8 cellular contexts compared by ENCODE assay signal in genomic region chr11:36149538-36150242, GRCh38.
DNase-seq lines count a peak whose midpoint lies in the region; ATAC-seq and TF ChIP-seq lines count a peak whose summit lies in the region.

No MANE protein-coding gene starts in this region.

- H3K36me3 ChIP-seq in BLaER1 treated with 17β-estradiol and CSF1 and Interleukin-3, amounts not matched to agents 10 nM and 100 nM, result peaks cover 0 to 38% (median 20%) of the 10 kb centered on the region in 11 experiments; a peak in 13 of 22 replicates

- peak overlapping the region; percentile 12 to 97 (median 53); a peak in 20 of 22 replicates for H3K4me2 ChIP-seq in BLaER1 treated with 17β-estradiol and CSF1 and Interleukin-3, amounts not matched to agents 10 nM and 100 nM

- H3K4me3 ChIP-seq in BLaER1 treated with 17β-estradiol and CSF1 and Interleukin-3, amounts not matched to agents 10 nM and 100 nM, result no peak overlapping the region

- H3K27me3 ChIP-seq in BLaER1 treated with 17β-estradiol and CSF1 and Interleukin-3, amounts not matched to agents 10 nM and 100 nM, result no peaks in the 10 kb centered on the region
- no peaks in the 10 kb centered on the region for H3K27me3 ChIP-seq in foreskin keratinocyte

- no peak for TF ChIP-seq POLR2A in GM18505 (IDR thresholded peaks at IDR 0.05; ENCODE audit: borderline replicate concordance, extremely low read depth, insufficient read depth, insufficient read length)

- peaks cover 11 to 66% (median 19%) of the 10 kb centered on the region in 10 experiments for H3K4me1 ChIP-seq in BLaER1 treated with 17β-estradiol and CSF1 and Interleukin-3, amounts not matched to agents 10 nM and 100 nM
- H3K4me1 ChIP-seq in foreskin keratinocyte, result peaks cover 17% of the 10 kb centered on the region

- peak overlapping the region in 3 of 11 experiments; percentile 16 to 73 (median 62); a peak in 6 of 22 replicates for H3K9ac ChIP-seq in BLaER1 treated with 17β-estradiol and CSF1 and Interleukin-3, amounts not matched to agents 10 nM and 100 nM

- H4K20me1 ChIP-seq in BLaER1 treated with 17β-estradiol and CSF1 and Interleukin-3, amounts not matched to agents 10 nM and 100 nM, result peaks cover 0 to 1% (median 0%) of the 10 kb centered on the region in 11 experiments; a peak in 3 of 22 replicates

- TF ChIP-seq CTCF in foreskin keratinocyte (conservative IDR thresholded peaks at IDR 0.05), result peak; percentile 98

- DNase-seq in NCI-H2029 treated with DMSO at 0.1 percent for 48 hours (lab: John Stamatoyannopoulos, UW), result peak; percentile 18
- DNase-seq in activated CD8-positive, alpha-beta memory T cell treated with anti-CD3 and anti-CD28 coated beads for 48 hours (ENCODE audit: low read depth in 2 of 3, low spot score in 2 of 3), result peak; percentile 5 to 17 (median 5)
- DNase-seq in foreskin keratinocyte, result peak; percentile 100
- DNase-seq in renal cortical epithelial cell (ENCODE audit: low read depth), result peak; percentile 99
- no peak for DNase-seq in DMS153 (lab: John Stamatoyannopoulos, UW)

- peak overlapping the region; percentile 47 to 87 (median 65); a peak in 21 of 22 replicates for H3K27ac ChIP-seq in BLaER1 treated with 17β-estradiol and CSF1 and Interleukin-3, amounts not matched to agents 10 nM and 100 nM
- H3K27ac ChIP-seq in foreskin keratinocyte, result peak overlapping the region; percentile 29

- peak; percentile 94 for ATAC-seq in GM18505 (IDR thresholded peaks at IDR 0.05; ENCODE audit: unreplicated experiment)
- ATAC-seq in HG02885 (IDR thresholded peaks at IDR 0.05; ENCODE audit: poor library complexity, unreplicated experiment), result peak; percentile 85
- peak; percentile 98 for ATAC-seq in foreskin keratinocyte

- no peaks in the 10 kb centered on the region for H3K9me3 ChIP-seq in BLaER1 treated with 17β-estradiol and CSF1 and Interleukin-3, amounts not matched to agents 10 nM and 100 nM (replicated peaks in 1 of 11)
